ENCODE assay signal across 23 cellular contexts in genomic region chrX:112636951-112637541, GRCh38. TPM values are rescaled to one million over a fixed set of nuclear protein-coding genes. Genes with fewer than 3 reads are reported as not detected.
DNase-seq lines count a peak whose midpoint lies in the region; ATAC-seq lines count a peak whose summit lies in the region.
"Had no signal": no experiment of that assay in that cellular context is flagged by ENCODE, and none has a peak within 500 bp of the region (broad histone marks: within the 10 kb centered on the region; RNA-seq: fewer than 3 reads in every experiment).

No MANE protein-coding gene starts in this region.

- H2BK120ac ChIP-seq in neuronal stem cell (ENCODE audit: low read depth, low read length), result no peak overlapping the region

- no peak overlapping the region for H3K4me2 ChIP-seq in neuronal stem cell (ENCODE audit: insufficient read depth, low read length, poor library complexity, severe bottlenecking)

- H3K36me3 Mint-ChIP-seq in naive thymus-derived CD4-positive, alpha-beta T cell, result no peaks in the 10 kb centered on the region
- H3K36me3 Mint-ChIP-seq: brain, CD14-positive monocyte, naive B cell had no signal

- no peak overlapping the region for H3K4ac ChIP-seq in neuronal stem cell (ENCODE audit: low read length)

- no peak overlapping the region for H4K91ac ChIP-seq in neuronal stem cell (ENCODE audit: low read depth, low read length, poor library complexity)

- H3K14ac ChIP-seq in neuronal stem cell (ENCODE audit: low read length), result no peak overlapping the region

- no peak for ATAC-seq in naive thymus-derived CD4-positive, alpha-beta T cell
- ATAC-seq: activated CD8-positive, alpha-beta T cell treated with anti-CD3 and anti-CD28 coated beads for 36 hours; psoas muscle; stimulated activated naive CD8-positive, alpha-beta T cell treated with anti-CD3 and anti-CD28 coated beads, Interleukin-15, amount 100 ng/mL, for 72 hours had no signal

- peaks cover 0 to 3% (median 0%) of the 10 kb centered on the region in 5 donors for H3K27me3 Mint-ChIP-seq in naive thymus-derived CD4-positive, alpha-beta T cell
- H3K27me3 Mint-ChIP-seq: activated CD8-positive, alpha-beta T cell treated with anti-CD3 and anti-CD28 coated beads for 36 hours; stimulated activated naive CD8-positive, alpha-beta T cell treated with anti-CD3 and anti-CD28 coated beads, Interleukin-15, amount 100 ng/mL, for 72 hours had no signal

- H3K4me3 ChIP-seq in skeletal muscle cell (ENCODE audit: low read depth, low read length) (no peak overlapping the region), neuronal stem cell (ENCODE audit: low read length in 2 of 2) (no peak overlapping the region)
- H3K4me3 ChIP-seq in naive thymus-derived CD4-positive, alpha-beta T cell (ENCODE audit: low read length), result no peak overlapping the region
- H3K4me3 ChIP-seq: esophagus squamous epithelium, left ventricle myocardium inferior, psoas muscle, SK-N-MC had no signal

- H2AK5ac ChIP-seq in neuronal stem cell (ENCODE audit: low read depth, low read length), result no peak overlapping the region

- no peaks in the 10 kb centered on the region for H3K36me3 ChIP-seq in neuronal stem cell (replicated peaks in 1 of 2; ENCODE audit: control insufficient read depth in 2 of 2, insufficient read depth in 2 of 2, low read length in 2 of 2)
- no peaks in the 10 kb centered on the region for H3K36me3 ChIP-seq in naive thymus-derived CD4-positive, alpha-beta T cell (ENCODE audit: control insufficient read depth in 2 of 3, insufficient read depth in 3 of 3, low read length in 3 of 3)
- H3K36me3 ChIP-seq: esophagus squamous epithelium, left ventricle myocardium inferior had no signal

- no CpG with 5 or more reads among the region's 6 CpGs for WGBS in neuronal stem cell (ENCODE audit: extremely low coverage in 2 of 2, insufficient read length in 2 of 2, insufficient replicate concordance in 1 of 2), 2 donors

- H3K4me1 Mint-ChIP-seq in naive thymus-derived CD4-positive, alpha-beta T cell, result no peaks in the 10 kb centered on the region
- H3K4me1 Mint-ChIP-seq: brain, CD14-positive monocyte, naive B cell had no signal

- H3K4me1 ChIP-seq in neuronal stem cell (ENCODE audit: control insufficient read depth in 2 of 2, insufficient read depth in 1 of 2, low read depth in 1 of 2, low read length in 2 of 2), result no peaks in the 10 kb centered on the region
- no peaks in the 10 kb centered on the region for H3K4me1 ChIP-seq in naive thymus-derived CD4-positive, alpha-beta T cell (ENCODE audit: control insufficient read depth in 2 of 2, insufficient read depth in 2 of 2, low read length in 2 of 2)
- H3K4me1 ChIP-seq: esophagus squamous epithelium, left ventricle myocardium inferior, psoas muscle had no signal

- H3K27ac Mint-ChIP-seq in naive thymus-derived CD4-positive, alpha-beta T cell, result no peak overlapping the region
- H3K27ac Mint-ChIP-seq: activated CD8-positive, alpha-beta T cell treated with anti-CD3 and anti-CD28 coated beads for 36 hours; activated T-helper 2 cell treated with anti-CD3 and anti-CD28 coated beads, Interferon-gamma antibody, Interleukin-2, Interleukin-4, amounts not matched to agents 10 μg/mL and 5 μg/mL and 100 μg/mL, durations not matched to agents 14 hours and 24 hours and 36 hours; CD14-positive monocyte; stimulated activated naive CD8-positive, alpha-beta T cell treated with anti-CD3 and anti-CD28 coated beads, Interleukin-15, amount 100 ng/mL, for 72 hours had no signal

- POLR2A ChIA-PET in naive thymus-derived CD4-positive, alpha-beta T cell (lab: Charles Lee), result no interaction called here

- no peak overlapping the region for H3K9ac ChIP-seq in neuronal stem cell (ENCODE audit: low read depth, low read length, poor library complexity)

- H3K27me3 ChIP-seq in neuronal stem cell (ENCODE audit: control insufficient read depth in 3 of 3, insufficient read depth in 3 of 3, low read depth in 1 of 3, low read length in 3 of 3), result peaks cover 0 to 7% (median 0%) of the 10 kb centered on the region in 3 experiments
- no peaks in the 10 kb centered on the region for H3K27me3 ChIP-seq in naive thymus-derived CD4-positive, alpha-beta T cell (ENCODE audit: control insufficient read depth in 2 of 2, insufficient read depth in 2 of 2, low read length in 2 of 2)
- H3K27me3 ChIP-seq: esophagus squamous epithelium had no signal

- H3K18ac ChIP-seq in neuronal stem cell (ENCODE audit: low read length), result no peak overlapping the region

- H3K23ac ChIP-seq in neuronal stem cell (ENCODE audit: low read depth, low read length, poor library complexity), result no peak overlapping the region

- H3K9me3 Mint-ChIP-seq in naive thymus-derived CD4-positive, alpha-beta T cell, result no peaks in the 10 kb centered on the region
- H3K9me3 Mint-ChIP-seq: activated CD8-positive, alpha-beta T cell treated with anti-CD3 and anti-CD28 coated beads for 36 hours; activated T-helper 2 cell treated with anti-CD3 and anti-CD28 coated beads, Interferon-gamma antibody, Interleukin-2, Interleukin-4, amounts not matched to agents 10 μg/mL and 5 μg/mL and 100 μg/mL, durations not matched to agents 14 hours and 24 hours and 36 hours; brain; naive B cell; stimulated activated naive CD8-positive, alpha-beta T cell treated with anti-CD3 and anti-CD28 coated beads, Interleukin-15, amount 100 ng/mL, for 72 hours had no signal

- no peak overlapping the region for H4K8ac ChIP-seq in neuronal stem cell (ENCODE audit: low read depth, low read length)

- H2BK5ac ChIP-seq in neuronal stem cell (ENCODE audit: low read length), result no peak overlapping the region

- no peak overlapping the region for H3K27ac ChIP-seq in neuronal stem cell (replicated peaks; ENCODE audit: low read length)
- no peak overlapping the region for H3K27ac ChIP-seq in naive thymus-derived CD4-positive, alpha-beta T cell (ENCODE audit: low read depth, low read length)
- H3K27ac ChIP-seq: esophagus squamous epithelium, left ventricle myocardium inferior, psoas muscle, SK-N-MC had no signal

- no peak overlapping the region for H2BK12ac ChIP-seq in neuronal stem cell (ENCODE audit: low read length)

- CTCF ChIA-PET in naive thymus-derived CD4-positive, alpha-beta T cell (lab: Charles Lee), result no interaction called here

- H3K4me3 Mint-ChIP-seq in naive thymus-derived CD4-positive, alpha-beta T cell, result no peak overlapping the region
- H3K4me3 Mint-ChIP-seq: activated CD8-positive, alpha-beta T cell treated with anti-CD3 and anti-CD28 coated beads for 36 hours; brain; CD14-positive monocyte; naive B cell; stimulated activated naive CD8-positive, alpha-beta T cell treated with anti-CD3 and anti-CD28 coated beads, Interleukin-15, amount 100 ng/mL, for 72 hours had no signal

- DNase-seq in Daoy (ENCODE audit: low read depth) (peak; percentile 44), NCI-H226 (peak; percentile 3), dedifferentiated amniotic fluid mesenchymal stem cell (ENCODE audit: extremely low spot score) (peak; percentile 33), skeletal muscle cell (ENCODE audit: low read depth) (peak; percentile 64), neuronal stem cell (ENCODE audit: low spot score) (no peak), islet precursor cell (no peak)
- no peak for DNase-seq in activated naive CD4-positive, alpha-beta T cell (lab: John Stamatoyannopoulos, UW)
- DNase-seq in naive thymus-derived CD4-positive, alpha-beta T cell, result no peak
- DNase-seq: activated CD8-positive, alpha-beta T cell treated with anti-CD3 and anti-CD28 coated beads for 36 hours; DND-41; esophagus squamous epithelium; left ventricle myocardium inferior; naive B cell; NCI-H187; OCI-M1; psoas muscle; stimulated activated naive CD8-positive, alpha-beta T cell treated with anti-CD3 and anti-CD28 coated beads, Interleukin-15, amount 100 ng/mL, for 72 hours had no signal

- intact Hi-C loops in naive thymus-derived CD4-positive, alpha-beta T cell (cut with micrococcal nuclease), result no loop called here

- no peaks in the 10 kb centered on the region for H3K9me3 ChIP-seq in neuronal stem cell (replicated peaks in 1 of 2; ENCODE audit: control insufficient read depth in 2 of 2, insufficient read depth in 1 of 2, low read depth in 1 of 2, low read length in 2 of 2)
- H3K9me3 ChIP-seq in naive thymus-derived CD4-positive, alpha-beta T cell (ENCODE audit: control insufficient read depth in 2 of 3, low read length in 3 of 3), result no peaks in the 10 kb centered on the region
- H3K9me3 ChIP-seq: esophagus squamous epithelium, left ventricle myocardium inferior, psoas muscle had no signal

- no peak overlapping the region for H2BK15ac ChIP-seq in neuronal stem cell (ENCODE audit: low read length)

- no peak overlapping the region for H2AFZ ChIP-seq in neuronal stem cell (ENCODE audit: low read length)

- no peaks in the 10 kb centered on the region for H3K79me1 ChIP-seq in neuronal stem cell (ENCODE audit: low read depth, low read length)

RNA-seq across cellular contexts. Expression of gene LHFPL1, which starts 42.7 kb away (rescaled TPM):
- not detected in 2 replicates for total RNA-seq in Daoy (2014; rRNA removed; shearing (Covaris generic))
- 0.38 TPM for polyA plus RNA-seq in neuronal stem cell (2013, experiment 1 of 2)
- polyA plus RNA-seq in neuronal stem cell (2013, experiment 2 of 2), result 0.44 TPM
- under 1 TPM in 4 of 5 experiments, not detected in 1; 0.21 to 0.81 (median 0.43) TPM for total RNA-seq in naive thymus-derived CD4-positive, alpha-beta T cell
- under 1 TPM in 1 of 2 donors, not detected in 1; 0.19 TPM for polyA plus RNA-seq in naive thymus-derived CD4-positive, alpha-beta T cell
- total RNA-seq: activated T-helper 2 cell treated with anti-CD3 and anti-CD28 coated beads, Interferon-gamma antibody, Interleukin-2, Interleukin-4, amounts not matched to agents 10 μg/mL and 5 μg/mL and 100 μg/mL, durations not matched to agents 14 hours and 24 hours and 36 hours; HT-29; left ventricle myocardium inferior; NCI-H460 had no signal
- polyA plus RNA-seq: CD14-positive monocyte had no signal

Comparison
In these comparisons a context has a peak if more than half of its experiments do, and no peak if none do; other contexts are left out.
1. DNase-seq: peak in Daoy (single experiment), NCI-H226 (single experiment), dedifferentiated amniotic fluid mesenchymal stem cell (single experiment) and skeletal muscle cell (single experiment); none in activated naive CD4-positive, alpha-beta T cell (0 of 4), neuronal stem cell (single experiment), naive thymus-derived CD4-positive, alpha-beta T cell (0 of 9) and islet precursor cell (single experiment).